Comparison of ENCODE assay signal across 28 cellular contexts in the genomic region with DNA sequence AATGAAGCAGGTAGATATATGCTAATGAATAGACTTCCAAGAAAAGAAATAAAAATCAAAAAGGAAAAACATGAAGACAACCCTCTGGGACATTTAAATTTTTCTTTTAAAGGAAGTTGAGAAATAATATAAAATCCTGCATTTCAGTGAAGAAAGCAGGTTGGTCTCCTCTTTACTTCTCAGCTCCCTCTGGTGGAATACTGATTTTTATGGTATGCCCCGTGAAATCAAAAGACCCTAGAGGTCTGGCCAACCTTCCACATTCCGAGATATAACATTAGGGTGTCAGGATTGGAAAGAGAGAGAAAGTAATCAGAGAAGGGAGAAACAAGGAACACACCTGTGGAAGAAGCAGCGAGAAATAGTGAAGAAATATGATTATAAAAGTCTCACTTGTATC.
DNase-seq lines count a peak whose midpoint lies in the region; ATAC-seq and TF ChIP-seq lines count a peak whose summit lies in the region.
"Had no signal": no experiment of that assay in that cellular context is flagged by ENCODE, and none has a peak within 500 bp of the region (broad histone marks: within the 10 kb centered on the region; RNA-seq: fewer than 3 reads in every experiment).

No MANE protein-coding gene starts in this region.

- H3K27me3 Mint-ChIP-seq in WTC11 (ENCODE audit: low read depth) (no peaks in the 10 kb centered on the region), osteocyte (ENCODE audit: unreplicated experiment) (peaks cover 5% of the 10 kb centered on the region)

- intact Hi-C loops in left ventricle myocardium inferior (cut with micrococcal nuclease): no loop called here

- POLR2A ChIA-PET in WTC11 (lab: Charles Lee): no interaction called here

- DNase-seq in cardiac muscle cell (ENCODE audit: low read depth in 1 of 2, low spot score in 1 of 2) (no peak), left ventricle myocardium inferior (no peak), WTC11 (ENCODE audit: low spot score) (no peak), fibroblast of pulmonary artery (ENCODE audit: low read depth) (no peak), osteocyte (ENCODE audit: extremely low spot score, unreplicated experiment) (no peak), midbrain (lab: John Stamatoyannopoulos, UW) (no peak), DMS 273 (lab: John Stamatoyannopoulos, UW; ENCODE audit: unreplicated experiment) (no peak), dedifferentiated amniotic fluid mesenchymal stem cell (ENCODE audit: extremely low spot score) (no peak)
- DNase-seq: activated CD4-positive, alpha-beta T cell treated with anti-CD3 and anti-CD28 coated beads, Interleukin-2, amount 10 ng/mL, durations not matched to agents 24 days and 14 days; activated CD8-positive, alpha-beta memory T cell treated with anti-CD3 and anti-CD28 coated beads for 24 hours; activated effector memory CD4-positive, alpha-beta T cell treated with Interleukin-2 at 50 U/mL for 16 hours; aorta; CD4-positive, CD25-positive, alpha-beta regulatory T cell; central memory CD4-positive, alpha-beta T cell; hypothalamus; left cardiac atrium; NCI-H1417 treated with DMSO at 0.1 percent for 48 hours; NCI-H2081; NCI-H226; NCI-H526 treated with DMSO at 0.1 percent for 48 hours; nephron progenitor cell had no signal

- H3K4me1 ChIP-seq in cardiac muscle cell (ENCODE audit: low read depth): no peaks in the 10 kb centered on the region
- no peaks in the 10 kb centered on the region for H3K4me1 ChIP-seq in left ventricle myocardium inferior
- H3K4me1 ChIP-seq: right atrium auricular region had no signal

- H3K27ac ChIP-seq in cardiac muscle cell (no peak overlapping the region), left ventricle myocardium inferior (replicated peaks) (no peak overlapping the region)
- H3K27ac ChIP-seq: HL-60, KMS-11, right atrium auricular region, thoracic aorta had no signal

- H3K9me3 Mint-ChIP-seq in WTC11 (no peaks in the 10 kb centered on the region), osteocyte (ENCODE audit: unreplicated experiment) (no peaks in the 10 kb centered on the region)
- H3K9me3 Mint-ChIP-seq: activated CD4-positive, alpha-beta T cell treated with anti-CD3 and anti-CD28 coated beads, Interleukin-2, amount 10 ng/mL, durations not matched to agents 24 days and 14 days; nephron progenitor cell; stimulated activated naive CD8-positive, alpha-beta T cell treated with anti-CD3 and anti-CD28 coated beads, Interleukin-15, Interleukin-2, amounts not matched to agents 100 ng/mL and 50 ng/mL, for 24 hours had no signal

- CTCF ChIA-PET in WTC11 (lab: Charles Lee): interaction anchor here (1.0 kb wide), 1 partner anchor 11 kb away, joined by 5 read pairs; no protein-coding TSS in a partner anchor

- H3K36me3 ChIP-seq in cardiac muscle cell (no peaks in the 10 kb centered on the region), left ventricle myocardium inferior (no peaks in the 10 kb centered on the region)
- H3K36me3 ChIP-seq: right atrium auricular region, thoracic aorta had no signal

- ATAC-seq in WTC11: 0 out of 2 replicates have a peak, but pooled peaks have one; percentile 36
- ATAC-seq: left cardiac atrium had no signal

- no peaks in the 10 kb centered on the region for H3K9me3 ChIP-seq in cardiac muscle cell (ENCODE audit: low read depth)
- no peaks in the 10 kb centered on the region for H3K9me3 ChIP-seq in left ventricle myocardium inferior (replicated peaks)
- H3K9me3 ChIP-seq: right atrium auricular region, thoracic aorta had no signal

- H3K4me1 Mint-ChIP-seq in WTC11 (no peaks in the 10 kb centered on the region), osteocyte (ENCODE audit: unreplicated experiment) (no peaks in the 10 kb centered on the region)
- H3K4me1 Mint-ChIP-seq: activated CD4-positive, alpha-beta T cell treated with anti-CD3 and anti-CD28 coated beads, Interleukin-2, amount 10 ng/mL, durations not matched to agents 24 days and 14 days; CD4-positive, CD25-positive, alpha-beta regulatory T cell had no signal

- H3K27ac Mint-ChIP-seq in WTC11 (no peak overlapping the region), osteocyte (ENCODE audit: unreplicated experiment) (no peak overlapping the region)
- H3K27ac Mint-ChIP-seq: activated CD4-positive, alpha-beta T cell treated with anti-CD3 and anti-CD28 coated beads, Interleukin-2, amount 10 ng/mL, durations not matched to agents 24 days and 14 days; activated naive CD8-positive, alpha-beta T cell; CD4-positive, CD25-positive, alpha-beta regulatory T cell; stimulated activated naive CD8-positive, alpha-beta T cell treated with anti-CD3 and anti-CD28 coated beads, Interleukin-15, Interleukin-2, amounts not matched to agents 100 ng/mL and 50 ng/mL, for 24 hours had no signal

- H3K36me3 Mint-ChIP-seq in WTC11 (no peaks in the 10 kb centered on the region), osteocyte (ENCODE audit: unreplicated experiment) (no peaks in the 10 kb centered on the region)
- H3K36me3 Mint-ChIP-seq: activated naive CD8-positive, alpha-beta T cell; CD4-positive, CD25-positive, alpha-beta regulatory T cell had no signal

- H3K4me3 Mint-ChIP-seq in WTC11: no peak overlapping the region
- no peak overlapping the region for H3K4me3 Mint-ChIP-seq in osteocyte (ENCODE audit: unreplicated experiment)
- H3K4me3 Mint-ChIP-seq: activated CD4-positive, alpha-beta T cell treated with anti-CD3 and anti-CD28 coated beads, Interleukin-2, amount 10 ng/mL, durations not matched to agents 24 days and 14 days; activated naive CD8-positive, alpha-beta T cell; CD4-positive, CD25-positive, alpha-beta regulatory T cell; nephron progenitor cell; stimulated activated naive CD8-positive, alpha-beta T cell treated with anti-CD3 and anti-CD28 coated beads, Interleukin-15, Interleukin-2, amounts not matched to agents 100 ng/mL and 50 ng/mL, for 24 hours had no signal

- H3K4me3 ChIP-seq in cardiac muscle cell (no peak overlapping the region), left ventricle myocardium inferior (no peak overlapping the region), fibroblast of pulmonary artery (replicated peaks; ENCODE audit: low read depth, low read length) (no peak overlapping the region)
- H3K4me3 ChIP-seq: right atrium auricular region, smooth muscle cell, thoracic aorta had no signal

- H3K27me3 ChIP-seq in cardiac muscle cell: no peaks in the 10 kb centered on the region
- peaks cover 9% of the 10 kb centered on the region for H3K27me3 ChIP-seq in left ventricle myocardium inferior (ENCODE audit: low read depth)
- H3K27me3 ChIP-seq: right atrium auricular region had no signal

- peak; percentile 14 for TF ChIP-seq CTCF in cardiac muscle cell (IDR thresholded peaks at IDR 0.05; ENCODE audit: low read depth, low read length)
- TF ChIP-seq CTCF in left ventricle myocardium inferior (IDR thresholded peaks at IDR 0.05; ENCODE audit: borderline replicate concordance): no peak
- no peak for TF ChIP-seq CTCF in WTC11 (IDR thresholded peaks at IDR 0.05)
- peak; percentile 18 for TF ChIP-seq CTCF in fibroblast of pulmonary artery (IDR thresholded peaks at IDR 0.05; ENCODE audit: low read length, missing control alignments)
- no peak for TF ChIP-seq CTCF in osteocyte (IDR thresholded peaks at IDR 0.05)

TF ChIP-seq in WTC11, 78 proteins besides CTCF, POLR2A, EP300 and RAD21:
- TF ChIP-seq CREM (CRISPR knock-in tag; IDR thresholded peaks at IDR 0.05): no peak
- TF ChIP-seq ATF3 (CRISPR knock-in tag; conservative IDR thresholded peaks at IDR 0.05): no peak
- TF ChIP-seq ZBTB21 (CRISPR knock-in tag; IDR thresholded peaks at IDR 0.05; ENCODE audit: borderline replicate concordance): no peak

Comparison
In these comparisons a context has a peak if more than half of its experiments do, and no peak if none do; other contexts are left out.
1. CTCF ChIP-seq: peak in cardiac muscle cell (single experiment) and fibroblast of pulmonary artery (single experiment); none in left ventricle myocardium inferior (single experiment), WTC11 (single experiment) and osteocyte (single experiment).